ENCODE assay signal across 21 cellular contexts in genomic region chr22:18112440-18112839, GRCh38.
"Had no signal": no experiment of that assay in that cellular context is flagged by ENCODE, and none has a peak within 500 bp of the region (broad histone marks: within the 10 kb centered on the region; RNA-seq: fewer than 3 reads in every experiment).

No MANE protein-coding gene starts in this region.

- ATAC-seq: activated CD4-positive, alpha-beta T cell treated with anti-CD3 and anti-CD28 coated beads for 36 hours; body of pancreas; esophagus mucosa; upper lobe of right lung had no signal

- H3K4me3 Mint-ChIP-seq: activated CD4-positive, alpha-beta T cell treated with anti-CD3 and anti-CD28 coated beads for 36 hours; activated naive CD4-positive, alpha-beta T cell treated with anti-CD3 and anti-CD28 coated beads for 36 hours; activated naive CD8-positive, alpha-beta T cell treated with anti-CD3 and anti-CD28 coated beads for 36 hours had no signal

- H3K9me3 ChIP-seq: adrenal gland, body of pancreas, neutrophil, suprapubic skin, tibial artery, upper lobe of right lung had no signal

- H3K36me3 ChIP-seq: adrenal gland, neutrophil, suprapubic skin, tibial artery, upper lobe of right lung had no signal

- H3K27ac ChIP-seq: adrenal gland, body of pancreas, neutrophil, suprapubic skin, upper lobe of right lung had no signal

- FAIRE-seq: islet of Langerhans had no signal

- H3K4me3 ChIP-seq: adrenal gland, body of pancreas, upper lobe of right lung had no signal

- H3K9me3 Mint-ChIP-seq: activated naive CD4-positive, alpha-beta T cell treated with anti-CD3 and anti-CD28 coated beads for 36 hours; activated naive CD8-positive, alpha-beta T cell treated with anti-CD3 and anti-CD28 coated beads for 36 hours; nephron had no signal

- H3K27ac Mint-ChIP-seq: activated CD4-positive, alpha-beta T cell treated with anti-CD3 and anti-CD28 coated beads for 36 hours; activated naive CD4-positive, alpha-beta T cell treated with anti-CD3 and anti-CD28 coated beads for 36 hours; activated naive CD8-positive, alpha-beta T cell treated with anti-CD3 and anti-CD28 coated beads for 36 hours; nephron; progenitor cell of endocrine pancreas had no signal

- H3K27me3 ChIP-seq: adrenal gland, body of pancreas, tibial artery had no signal

- DNase-seq: activated CD4-positive, alpha-beta T cell treated with anti-CD3 and anti-CD28 coated beads for 36 hours; activated CD4-positive, CD25-positive, alpha-beta regulatory T cell; activated CD8-positive, alpha-beta memory T cell treated with anti-CD3 and anti-CD28 coated beads for 24 hours; activated effector memory CD4-positive, alpha-beta T cell treated with Interleukin-2 at 50 U/mL for 16 hours; activated naive CD4-positive, alpha-beta T cell treated with anti-CD3 and anti-CD28 coated beads for 36 hours; activated naive CD8-positive, alpha-beta T cell treated with anti-CD3 and anti-CD28 coated beads for 36 hours; adrenal gland; body of pancreas; foreskin fibroblast; mammary epithelial cell; retina; stimulated activated CD4-positive, alpha-beta T cell treated with anti-CD3 and anti-CD28 coated beads, Interleukin-15, amount 100 ng/mL, for 24 hours; stimulated activated naive CD4-positive, alpha-beta T cell; tibial artery; upper lobe of right lung had no signal
